In genomic region chr2:87076253-87077027, GRCh38 we compare ENCODE assay signal across 8 cellular contexts. TPM values are rescaled to one million over a fixed set of nuclear protein-coding genes. Genes with fewer than 3 reads are reported as not detected.
DNase-seq lines count a peak whose midpoint lies in the region; TF ChIP-seq lines count a peak whose summit lies in the region.
"Not testable (repeated sequence)": the region's sequence is repeated elsewhere in the genome, so short reads cannot be mapped to it uniquely, and the experiment has no call there.

No MANE protein-coding gene starts in this region.

- not testable (repeated sequence) for H3K4me1 Mint-ChIP-seq in H9; IgD-negative memory B cell; chondrocyte (ENCODE audit: low read depth)

- not testable (repeated sequence) for H2BK20ac ChIP-seq in H9 (ENCODE audit: low read depth, low read length, poor library complexity, severe bottlenecking)

- peak overlapping the region; percentile 90 for H3K9ac ChIP-seq in H9 (ENCODE audit: extremely low read depth, insufficient read length, low read length)

- H3K27me3 ChIP-seq in H9 (ENCODE audit: insufficient read depth, low read length); tibial nerve: not testable (repeated sequence)

- H3K4me2 ChIP-seq in H9 (ENCODE audit: insufficient read depth, insufficient read length, low read length) = peak overlapping the region; percentile 62

- not testable (repeated sequence) for H3K4ac ChIP-seq in H9 (ENCODE audit: low read depth, low read length)

- DNase-seq in GM12864 (ENCODE audit: low read depth) = peak; percentile 69
- DNase-seq in H9 = peak; percentile 78
- DNase-seq in activated CD4-positive, alpha-beta T cell treated with anti-CD3 and anti-CD28 coated beads, Interleukin-2, amount 50 U/mL, for 4 hours = peak; percentile 90 to 92
- peak; percentile 95 for DNase-seq in chondrocyte (ENCODE audit: low spot score)
- peak; percentile 48 for DNase-seq in iPS-NIHi11 (ENCODE audit: low spot score)
- peak; percentile 71 for DNase-seq in retinal pigment epithelial cell (ENCODE audit: low read depth)
- DNase-seq in tibial nerve (ENCODE audit: low spot score in 2 of 2) = peak; percentile 81 to 85

- not testable (repeated sequence) for H2BK5ac ChIP-seq in H9 (ENCODE audit: insufficient read length, low read length)

- H2AK5ac ChIP-seq in H9 (ENCODE audit: insufficient read length, low read length) = not testable (repeated sequence)

- not testable (repeated sequence) for H3K27ac ChIP-seq in H9 (ENCODE audit: insufficient read length, low read depth, low read length)
- peak overlapping the region; percentile 91 to 98 (median 94) for H3K27ac ChIP-seq in tibial nerve

- H3K18ac ChIP-seq in H9 (ENCODE audit: insufficient read length, low read depth, low read length) = peak overlapping the region; percentile 82

- H3K4me3 Mint-ChIP-seq in H9 (peak overlapping the region; percentile 89 to 93), IgD-negative memory B cell (peak overlapping the region; percentile 90 to 97 (median 97)), chondrocyte (ENCODE audit: unreplicated experiment) (peak overlapping the region; percentile 88)

- H3K56ac ChIP-seq in H9 (ENCODE audit: insufficient read length, low read depth, low read length) = not testable (repeated sequence)

- TF ChIP-seq POLR2A in tibial nerve (IDR thresholded peaks at IDR 0.05) = peak; percentile 59 to 73

- H2BK15ac ChIP-seq in H9 (ENCODE audit: low read depth, low read length) = not testable (repeated sequence)

- H3K9me3 ChIP-seq in H9 (ENCODE audit: control insufficient read depth, low read depth, low read length); tibial nerve: not testable (repeated sequence)

- H3K4me3 ChIP-seq in GM12864 (ENCODE audit: low read depth, low read length) (peak overlapping the region; percentile 73), retinal pigment epithelial cell (ENCODE audit: low read length) (peak overlapping the region; percentile 61), tibial nerve (peak overlapping the region; percentile 65 to 78 (median 74))

- not testable (repeated sequence) for H3K27me3 Mint-ChIP-seq in H9 (ENCODE audit: low read depth); IgD-negative memory B cell; chondrocyte (ENCODE audit: low read depth)

- not testable (repeated sequence) for H2BK12ac ChIP-seq in H9 (ENCODE audit: insufficient read length, low read depth, low read length)

- H2AFZ ChIP-seq in H9 (ENCODE audit: low read length) = not testable (repeated sequence)

- not testable (repeated sequence) for H3K36me3 Mint-ChIP-seq in H9 (ENCODE audit: insufficient read depth in 1 of 3, low read depth in 3 of 3); IgD-negative memory B cell; chondrocyte (ENCODE audit: low read depth)

- H4K20me1 ChIP-seq in H9 (ENCODE audit: control insufficient read depth, insufficient read depth, insufficient read length) = not testable (repeated sequence)

- H4K5ac ChIP-seq in H9 (ENCODE audit: insufficient read length, low read depth, low read length) = not testable (repeated sequence)

- H3T11ph ChIP-seq in H9 (ENCODE audit: low read length) = not testable (repeated sequence)

- not testable (repeated sequence) for H3K23ac ChIP-seq in H9 (ENCODE audit: insufficient read length, low read depth, low read length)

- H2BK120ac ChIP-seq in H9 (ENCODE audit: low read depth, low read length, poor library complexity, severe bottlenecking) = peak overlapping the region; percentile 97

- not testable (repeated sequence) for H3K79me1 ChIP-seq in H9 (ENCODE audit: insufficient read depth, low read depth, low read length, poor library complexity, severe bottlenecking)

- not testable (repeated sequence) for H4K8ac ChIP-seq in H9 (replicated peaks; ENCODE audit: insufficient read length, low read depth, low read length)

- H3K27ac Mint-ChIP-seq in H9 (peak overlapping the region; percentile 96 to 99 (median 98)), IgD-negative memory B cell (peak overlapping the region; percentile 92 to 95 (median 94)), chondrocyte (ENCODE audit: unreplicated experiment) (peak overlapping the region; percentile 97)

- TF ChIP-seq CTCF in GM12864 (IDR thresholded peaks at IDR 0.05; ENCODE audit: low read depth, low read length, missing control alignments); H9 (conservative IDR thresholded peaks at IDR 0.05); chondrocyte (IDR thresholded peaks at IDR 0.05); retinal pigment epithelial cell (conservative IDR thresholded peaks at IDR 0.05; ENCODE audit: low read depth, low read length): not testable (repeated sequence)
- TF ChIP-seq CTCF in tibial nerve (IDR thresholded peaks at IDR 0.05) = peak in 1 of 5 experiments; percentile 11

- no CpG with 5 or more reads among the region's 76 CpGs for WGBS in H9 (ENCODE audit: extremely low coverage, insufficient read length, low lambda C conversion rate)
- 0% methylated on average over 10 to 30 of the region's 76 CpGs for WGBS in tibial nerve, 2 donors

- not testable (repeated sequence) for H4K91ac ChIP-seq in H9 (ENCODE audit: insufficient read length, low read depth, low read length)

- H3K14ac ChIP-seq in H9 (ENCODE audit: insufficient read depth, low read length) = peak overlapping the region; percentile 82; the same call in 1 of the 2 replicates

- not testable (repeated sequence) for H3K4me1 ChIP-seq in H9 (ENCODE audit: insufficient read depth, low read length); tibial nerve

- not testable (repeated sequence) for H3K23me2 ChIP-seq in H9 (ENCODE audit: insufficient read length, low read depth, low read length, poor library complexity, severe bottlenecking)

- not testable (repeated sequence) for H3K79me2 ChIP-seq in H9 (ENCODE audit: insufficient read depth, low read length)

- TF ChIP-seq EP300 in tibial nerve (IDR thresholded peaks at IDR 0.05) = peak in 1 of 2 donors; percentile 55

- not testable (repeated sequence) for H3K9me3 Mint-ChIP-seq in H9; IgD-negative memory B cell; chondrocyte (ENCODE audit: low read depth)

- H3K36me3 ChIP-seq in tibial nerve = not testable (repeated sequence)

RNA-seq across cellular contexts. Expression of gene PLGLB1, which starts 54.8 kb away (rescaled TPM):
- total RNA-seq in H9 (2021) (0.97 and 1.2 TPM in 2 replicates), chondrocyte (1.1 to 1.8 TPM (median 1.4 TPM) in 3 replicates), tibial nerve (10 to 100 TPM in 1 of 4 donors, 1 to 10 TPM in 1, not detected in 2; 3.6 to 11.4 TPM)
- polyA plus RNA-seq in IgD-negative memory B cell = 1.5 TPM
